ENCODE assay signal across 13 cellular contexts in genomic region chr1:9269721-9270120, GRCh38. TPM values are rescaled to one million over a fixed set of nuclear protein-coding genes. Genes with fewer than 3 reads are reported as not detected.
DNase-seq lines count a peak whose midpoint lies in the region; ATAC-seq and TF ChIP-seq lines count a peak whose summit lies in the region.
"Had no signal": no experiment of that assay in that cellular context is flagged by ENCODE, and none has a peak within 500 bp of the region (broad histone marks: within the 10 kb centered on the region; RNA-seq: fewer than 3 reads in every experiment).

No MANE protein-coding gene starts in this region.

- H3K27me3 ChIP-seq in Panc1 (ENCODE audit: control insufficient read depth, insufficient read depth, low read length) (no peaks in the 10 kb centered on the region), gastrocnemius medialis (no peaks in the 10 kb centered on the region), left lung (no peaks in the 10 kb centered on the region), osteoblast (ENCODE audit: insufficient read depth, low read length) (no peaks in the 10 kb centered on the region)

- BruUV-seq in Panc1 (replicated peaks; lab: Mats Ljungman, UMichigan) = no TSS peak

- DNase-seq in Right ventricle myocardium inferior (ENCODE audit: missing footprints) (no peak), cardiac septum (ENCODE audit: low spot score) (no peak), Panc1 (ENCODE audit: low read depth, low spot score) (no peak), left cardiac atrium (no peak), gastrocnemius medialis (peak in 1 of 2 donors; percentile 64), left lung (no peak), osteoblast (ENCODE audit: insufficient read length, low spot score, missing footprints) (no peak), NCI-H1694 (lab: John Stamatoyannopoulos, UW) (no peak)
- DNase-seq: HFFc6, NCI-H1048, NCI-H1436 treated with DMSO at 0.1 percent for 48 hours had no signal

- no peak for TF ChIP-seq POLR2A in gastrocnemius medialis (IDR thresholded peaks at IDR 0.05)

- peaks cover 43% of the 10 kb centered on the region for H3K4me1 ChIP-seq in Panc1 (ENCODE audit: control insufficient read depth, insufficient read depth, low read length)
- H3K4me1 ChIP-seq in gastrocnemius medialis = peaks cover 25 to 29% of the 10 kb centered on the region in 2 donors
- H3K4me1 ChIP-seq in left lung = peaks cover 0 to 4% of the 10 kb centered on the region in 2 donors
- H3K4me1 ChIP-seq in osteoblast (ENCODE audit: insufficient read depth, low read length) = no peaks in the 10 kb centered on the region

- no peak for TF ChIP-seq CTCF in Panc1 (IDR thresholded peaks at IDR 0.05)
- no peak for TF ChIP-seq CTCF in gastrocnemius medialis (IDR thresholded peaks at IDR 0.05 in 4 of 5, conservative IDR thresholded peaks at IDR 0.05 in 1 of 5)
- no peak for TF ChIP-seq CTCF in left lung (IDR thresholded peaks at IDR 0.05)
- TF ChIP-seq CTCF in osteoblast (IDR thresholded peaks at IDR 0.05; ENCODE audit: extremely low read depth, low read depth, low read length) = no peak

- intact Hi-C loops in Right ventricle myocardium inferior (cut with DNase I) = loop anchor here (5.0 kb wide), 1 partner anchor 188 kb away; no protein-coding TSS in a partner anchor
- intact Hi-C loops in cardiac septum (cut with DNase I) = loop anchor here (10.0 kb wide), 1 partner anchor 305 kb away; no protein-coding TSS in a partner anchor
- intact Hi-C loops in Panc1 (cut with micrococcal nuclease; ENCODE audit: unreplicated experiment) = loop anchor here (5.0 kb wide), 1 partner anchor 303 kb away; no protein-coding TSS in a partner anchor
- intact Hi-C loops in left cardiac atrium (cut with DNase I) = loop anchor here in 1 of 2 donors (5.0 to 10.0 kb wide), 2 partner anchors 223 to 305 kb away; no protein-coding TSS in a partner anchor
- intact Hi-C loops in gastrocnemius medialis (cut with DNase I; ENCODE audit: low total_unique reads) = no loop called here
- intact Hi-C loops in left lung (cut with DNase I) = no loop called here

- CTCF ChIA-PET in Panc1 (lab: Charles Lee) = interaction anchor here (0.6 to 1.1 kb wide), 3 partner anchors 19 to 130 kb away, joined by 3 to 4 read pairs (median 3); no protein-coding TSS in a partner anchor

- no peaks in the 10 kb centered on the region for H3K79me2 ChIP-seq in osteoblast (ENCODE audit: insufficient read depth, low read length)

- H3K4me2 ChIP-seq in osteoblast (ENCODE audit: insufficient read depth, low read length) = no peak overlapping the region
- H3K4me2 ChIP-seq: A549, KMS-11 had no signal

- H3K36me3 ChIP-seq in Panc1 (ENCODE audit: control insufficient read depth, insufficient read depth, low read length) = no peaks in the 10 kb centered on the region
- H3K36me3 ChIP-seq in gastrocnemius medialis = peaks cover 0 to 12% of the 10 kb centered on the region in 2 donors
- H3K36me3 ChIP-seq in left lung = peaks cover 0 to 46% of the 10 kb centered on the region in 2 donors
- peaks cover 16% of the 10 kb centered on the region for H3K36me3 ChIP-seq in osteoblast (ENCODE audit: insufficient read depth, low read length)

- H3K27ac ChIP-seq in Panc1 (ENCODE audit: low read length) (peak overlapping the region; percentile 59), gastrocnemius medialis (peak overlapping the region; percentile 16 to 64 (median 60)), left lung (no peak overlapping the region), osteoblast (ENCODE audit: low read depth, low read length) (no peak overlapping the region)
- H3K27ac ChIP-seq: KMS-11 had no signal

- H4K20me1 ChIP-seq in osteoblast (ENCODE audit: insufficient read depth, low read length) = peaks cover 4% of the 10 kb centered on the region

- in situ Hi-C loops in Panc1 (cut with HindIII; ENCODE audit: low pct_unique_long_range_greater_than_20kb, low sequenced_read_pairs) = no loop called here
- in situ Hi-C loops in gastrocnemius medialis (cut with MboI; ENCODE audit: low sequenced_read_pairs in 4 of 4) = no loop called here

- H3K4me3 ChIP-seq in Panc1 (ENCODE audit: low read depth in 2 of 2, low read length in 2 of 2) (no peak overlapping the region), gastrocnemius medialis (no peak overlapping the region), left lung (no peak overlapping the region), osteoblast (ENCODE audit: insufficient read depth, low read length) (no peak overlapping the region)
- H3K4me3 ChIP-seq: A549 had no signal

- ATAC-seq in Right ventricle myocardium inferior (peak; percentile 55), Panc1 (no peak), left cardiac atrium (peak; percentile 52 to 71), gastrocnemius medialis (peak; percentile 41 to 50), left lung (no peak)
- ATAC-seq: A549 had no signal

- no peak overlapping the region for H2AFZ ChIP-seq in osteoblast (ENCODE audit: low read length)

- POLR2A ChIA-PET in Panc1 (lab: Charles Lee) = no interaction called here

- no peaks in the 10 kb centered on the region for H3K9me3 ChIP-seq in Panc1 (ENCODE audit: control insufficient read depth, insufficient read depth, low read depth, low read length)
- H3K9me3 ChIP-seq in gastrocnemius medialis = no peaks in the 10 kb centered on the region
- H3K9me3 ChIP-seq in left lung = no peaks in the 10 kb centered on the region
- no peaks in the 10 kb centered on the region for H3K9me3 ChIP-seq in osteoblast (ENCODE audit: low read depth, low read length)
- H3K9me3 ChIP-seq: A549 had no signal

RNA-seq across cellular contexts. Expression of gene SPSB1, which starts 23.0 kb away (rescaled TPM):
- total RNA-seq in Right ventricle myocardium inferior (16.5 TPM), cardiac septum (12.9 TPM), Panc1 (2021; ENCODE audit: unreplicated experiment) (73.7 TPM), left cardiac atrium (10 to 100 TPM; 16.8 to 19.1 TPM), gastrocnemius medialis (100 to 1,000 TPM in 1 of 4 donors, 10 to 100 TPM in 3; 40.4 to 161 (median 56.6) TPM), left lung (10 to 100 TPM; 24.7 to 39.4 TPM), osteoblast (14.7 and 23.2 TPM in 2 replicates)
- polyA plus RNA-seq in Panc1 (2012; ENCODE audit: insufficient read length) = 59.2 TPM

RNA-seq across cellular contexts. Expression of gene H6PD, which starts 35.1 kb away (rescaled TPM):
- total RNA-seq in Right ventricle myocardium inferior (18.7 TPM), cardiac septum (28.9 TPM), Panc1 (2021; ENCODE audit: unreplicated experiment) (23.5 TPM), left cardiac atrium (10 to 100 TPM; 33.3 to 40.6 TPM), gastrocnemius medialis (10 to 100 TPM; 37.3 to 65.1 (median 44.4) TPM), left lung (10 to 100 TPM; 33.0 to 42.6 TPM), osteoblast (45.1 and 51.4 TPM in 2 replicates)
- polyA plus RNA-seq in Panc1 (2012; ENCODE audit: insufficient read length) = 17.7 TPM

Comparison
In these comparisons a context has a peak if more than half of its experiments do, and no peak if none do; other contexts are left out.
1. ATAC-seq: peak in Right ventricle myocardium inferior (single experiment), left cardiac atrium (2 of 2) and gastrocnemius medialis (2 of 2); none in Panc1 (single experiment) and left lung (single experiment).
2. H3K27ac ChIP-seq: peak in Panc1 (single experiment) and gastrocnemius medialis (4 of 4); none in left lung (0 of 2) and osteoblast (single experiment).
3. intact Hi-C loops: an anchor here in Right ventricle myocardium inferior (5.0 kb wide), cardiac septum (10.0 kb wide) and Panc1 (5.0 kb wide); none called in gastrocnemius medialis and left lung.